Comparison of ENCODE assay signal across 15 cellular contexts in the genomic region with DNA sequence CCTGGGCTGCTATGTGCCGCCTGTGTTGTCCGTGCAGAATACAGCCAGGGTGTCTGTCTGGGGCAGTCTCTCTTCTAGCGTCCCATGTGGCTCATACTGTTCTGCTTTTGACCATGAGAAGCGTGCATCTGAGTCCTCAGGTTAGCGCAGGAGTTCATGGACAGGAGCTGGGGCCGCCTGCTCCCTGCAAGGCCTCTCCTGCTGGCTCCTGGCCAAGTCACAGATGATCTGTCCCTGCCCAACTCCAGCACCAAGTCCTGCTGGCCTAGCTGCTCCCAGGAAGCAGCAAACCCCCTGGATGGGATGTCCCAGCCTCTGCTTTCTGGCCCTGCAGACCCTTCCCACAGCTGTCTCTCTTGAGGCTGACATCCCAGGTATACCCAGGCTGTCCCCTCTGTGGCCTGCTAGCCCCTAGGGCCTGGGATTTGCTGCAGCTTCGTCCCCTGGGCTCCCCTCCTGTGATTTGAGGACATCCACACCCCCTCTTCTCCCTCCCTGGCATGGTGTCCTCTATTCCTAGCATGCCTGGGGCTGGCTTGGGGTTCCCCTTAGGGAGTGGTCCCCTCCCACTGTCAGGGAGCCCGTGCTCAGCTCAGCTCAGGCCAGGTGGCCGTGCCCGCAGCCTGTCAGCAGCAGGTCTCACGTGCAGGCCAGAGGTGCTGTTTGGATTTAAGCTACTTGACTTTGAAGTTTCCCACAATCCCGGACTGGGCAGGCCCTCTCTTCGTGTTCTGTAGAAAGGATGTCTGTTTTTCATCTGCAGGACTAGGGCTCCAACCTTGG. TPM values are rescaled to one million over a fixed set of nuclear protein-coding genes. Genes with fewer than 3 reads are reported as not detected.
A peak's percentile ranks its signal among the peaks of the same experiment; 100 is the strongest.
DNase-seq lines count a peak whose midpoint lies in the region; ATAC-seq and TF ChIP-seq lines count a peak whose summit lies in the region.
"Had no signal": no experiment of that assay in that cellular context is flagged by ENCODE, and none has a peak within 500 bp of the region (broad histone marks: within the 10 kb centered on the region; RNA-seq: fewer than 3 reads in every experiment).

No MANE protein-coding gene starts in this region.

- peaks cover 34% of the 10 kb centered on the region for H3K36me3 Mint-ChIP-seq in central memory CD8-positive, alpha-beta T cell (ENCODE audit: insufficient read depth)

- no peak overlapping the region for H3K27ac ChIP-seq in HEK293 (ENCODE audit: extremely low read depth, low read depth, low read length)
- peak overlapping the region; percentile 81 for H3K27ac ChIP-seq in neuronal stem cell (replicated peaks; ENCODE audit: low read length)
- H3K27ac ChIP-seq: uterus had no signal

- WGBS in neuronal stem cell (ENCODE audit: extremely low coverage in 2 of 2, insufficient read length in 2 of 2, insufficient replicate concordance in 1 of 2), 2 donors: no CpG with 5 or more reads among the region's 13 CpGs

- no peak overlapping the region for H3K4me2 ChIP-seq in neuronal stem cell (ENCODE audit: insufficient read depth, low read length, poor library complexity, severe bottlenecking)

- H3K27ac Mint-ChIP-seq in central memory CD8-positive, alpha-beta T cell (ENCODE audit: low read depth): peak overlapping the region; percentile 41
- H3K27ac Mint-ChIP-seq: activated CD4-positive, alpha-beta memory T cell treated with anti-CD3 and anti-CD28 coated beads, Interleukin-2, amount 10 ng/mL, durations not matched to agents 7 days and 5 days had no signal

- DNase-seq in NCI-H2171 treated with DMSO at 0.1 percent for 48 hours (lab: John Stamatoyannopoulos, UW): peak; percentile 20
- no peak for DNase-seq in NCI-H2171 (lab: John Stamatoyannopoulos, UW)
- no peak for DNase-seq in central memory CD8-positive, alpha-beta T cell (ENCODE audit: low spot score in 2 of 2)
- DNase-seq in neuronal stem cell (ENCODE audit: low spot score): no peak
- DNase-seq in Kasumi-1 (lab: John Stamatoyannopoulos, UW): no peak
- DNase-seq in NCI-H446 treated with DMSO at 0.1 percent for 48 hours (lab: John Stamatoyannopoulos, UW): no peak
- DNase-seq: activated CD4-positive, alpha-beta memory T cell treated with anti-CD3 and anti-CD28 coated beads, Interleukin-2, amount 10 ng/mL, durations not matched to agents 7 days and 5 days; activated T-cell treated with anti-CD3 and anti-CD28 coated beads, Interleukin-2, amount 50 U/mL, for 48 hours; CD8-positive, alpha-beta T cell; NCI-H1048; NCI-H345; stimulated activated naive CD8-positive, alpha-beta T cell treated with anti-CD3 and anti-CD28 coated beads, Interleukin-15, Interleukin-2, amounts not matched to agents 100 U/mL and 50 U/mL, for 24 hours; uterus had no signal

- no peaks in the 10 kb centered on the region for H3K9me3 Mint-ChIP-seq in central memory CD8-positive, alpha-beta T cell
- H3K9me3 Mint-ChIP-seq: activated CD4-positive, alpha-beta memory T cell treated with anti-CD3 and anti-CD28 coated beads, Interleukin-2, amount 10 ng/mL, durations not matched to agents 7 days and 5 days; CD8-positive, alpha-beta T cell had no signal

- POLR2A ChIA-PET in HEK293 (lab: Yijun Ruan, JAX): no interaction called here

- CTCF ChIA-PET in HEK293 (lab: Yijun Ruan, JAX): interaction anchor here (0.7 to 2.1 kb wide), 3 partner anchors 16 to 727 kb away, joined by 3 to 8 read pairs (median 7); no protein-coding TSS in a partner anchor

- H2BK12ac ChIP-seq in neuronal stem cell (ENCODE audit: low read length): peak overlapping the region; percentile 82

- H4K91ac ChIP-seq in neuronal stem cell (ENCODE audit: low read depth, low read length, poor library complexity): no peak overlapping the region

- no peak overlapping the region for H2AFZ ChIP-seq in neuronal stem cell (ENCODE audit: low read length)

- H3K9ac ChIP-seq in neuronal stem cell (ENCODE audit: low read depth, low read length, poor library complexity): peak overlapping the region; percentile 72

- no peak overlapping the region for H3K14ac ChIP-seq in neuronal stem cell (ENCODE audit: low read length)

- H3K4ac ChIP-seq in neuronal stem cell (ENCODE audit: low read length): no peak overlapping the region

- peak overlapping the region; percentile 60 for H2BK5ac ChIP-seq in neuronal stem cell (ENCODE audit: low read length)

- no peaks in the 10 kb centered on the region for H3K9me3 ChIP-seq in HEK293 (ENCODE audit: control insufficient read depth, insufficient read depth, low read depth, low read length)
- H3K9me3 ChIP-seq in neuronal stem cell (replicated peaks in 1 of 2; ENCODE audit: control insufficient read depth in 2 of 2, insufficient read depth in 1 of 2, low read depth in 1 of 2, low read length in 2 of 2): no peaks in the 10 kb centered on the region
- H3K9me3 ChIP-seq: uterus had no signal

- H3K79me1 ChIP-seq in neuronal stem cell (ENCODE audit: low read depth, low read length): no peaks in the 10 kb centered on the region

- H4K8ac ChIP-seq in neuronal stem cell (ENCODE audit: low read depth, low read length): peak overlapping the region; percentile 3

- no peak overlapping the region for H3K4me3 ChIP-seq in HEK293 (ENCODE audit: low read depth, low read length)
- no peak overlapping the region for H3K4me3 ChIP-seq in neuronal stem cell (ENCODE audit: low read length in 2 of 2)
- H3K4me3 ChIP-seq: uterus had no signal

- H3K27me3 Mint-ChIP-seq in central memory CD8-positive, alpha-beta T cell: no peaks in the 10 kb centered on the region
- H3K27me3 Mint-ChIP-seq: activated CD4-positive, alpha-beta memory T cell treated with anti-CD3 and anti-CD28 coated beads, Interleukin-2, amount 10 ng/mL, durations not matched to agents 7 days and 5 days had no signal

- no peaks in the 10 kb centered on the region for H3K27me3 ChIP-seq in neuronal stem cell (ENCODE audit: control insufficient read depth in 3 of 3, insufficient read depth in 3 of 3, low read depth in 1 of 3, low read length in 3 of 3)
- H3K27me3 ChIP-seq: uterus had no signal

- no peak overlapping the region for H3K4me3 Mint-ChIP-seq in central memory CD8-positive, alpha-beta T cell
- H3K4me3 Mint-ChIP-seq: activated CD4-positive, alpha-beta memory T cell treated with anti-CD3 and anti-CD28 coated beads, Interleukin-2, amount 10 ng/mL, durations not matched to agents 7 days and 5 days; CD8-positive, alpha-beta T cell had no signal

- TF ChIP-seq CTCF in HEK293 (tag by site-specific recombination; IDR thresholded peaks at IDR 0.05): no peak

- no peak for ATAC-seq in central memory CD8-positive, alpha-beta T cell (replicated peaks; ENCODE audit: extremely low read depth, poor library complexity, severe bottlenecking)
- ATAC-seq in HG03442 (IDR thresholded peaks at IDR 0.05; ENCODE audit: unreplicated experiment): no peak
- ATAC-seq: CD8-positive, alpha-beta T cell; stimulated activated naive CD8-positive, alpha-beta T cell treated with anti-CD3 and anti-CD28 coated beads, Interleukin-15, Interleukin-2, amounts not matched to agents 100 U/mL and 50 U/mL, for 24 hours had no signal

- peaks cover 0 to 11% of the 10 kb centered on the region in 2 experiments; a peak in 2 of 3 replicates for H3K36me3 ChIP-seq in HEK293 (ENCODE audit: control insufficient read depth in 2 of 2, insufficient read depth in 1 of 2, low read length in 2 of 2)
- H3K36me3 ChIP-seq in neuronal stem cell (replicated peaks in 1 of 2; ENCODE audit: control insufficient read depth in 2 of 2, insufficient read depth in 2 of 2, low read length in 2 of 2): no peaks in the 10 kb centered on the region
- H3K36me3 ChIP-seq: uterus had no signal

- 0 out of 2 replicates have a peak, but pooled peaks cover 2% of the 10 kb centered on the region for H3K4me1 ChIP-seq in HEK293 (ENCODE audit: control insufficient read depth, insufficient read depth, low read length)
- peaks cover 3 to 34% of the 10 kb centered on the region in 2 donors for H3K4me1 ChIP-seq in neuronal stem cell (ENCODE audit: control insufficient read depth in 2 of 2, insufficient read depth in 1 of 2, low read depth in 1 of 2, low read length in 2 of 2)
- H3K4me1 ChIP-seq: uterus had no signal

- peak overlapping the region; percentile 14 for H2BK120ac ChIP-seq in neuronal stem cell (ENCODE audit: low read depth, low read length)

- no peak overlapping the region for H3K23ac ChIP-seq in neuronal stem cell (ENCODE audit: low read depth, low read length, poor library complexity)

- peak overlapping the region; percentile 48 for H2AK5ac ChIP-seq in neuronal stem cell (ENCODE audit: low read depth, low read length)

- peak overlapping the region; percentile 88 for H3K18ac ChIP-seq in neuronal stem cell (ENCODE audit: low read length)

- H3K4me1 Mint-ChIP-seq in central memory CD8-positive, alpha-beta T cell: peaks cover 7% of the 10 kb centered on the region

- peak overlapping the region; percentile 13 for H2BK15ac ChIP-seq in neuronal stem cell (ENCODE audit: low read length)

TF ChIP-seq in HEK293, 187 proteins besides CTCF, POLR2A, EP300 and RAD21:
- TF ChIP-seq ZNF112 (tag by site-specific recombination; IDR thresholded peaks at IDR 0.05) (0 out of 2 replicates have a peak, but pooled peaks have one; percentile 59), ZNF776 (tag by site-specific recombination; IDR thresholded peaks at IDR 0.05; ENCODE audit: borderline replicate concordance) (0 out of 2 replicates have a peak, but pooled peaks have one; percentile 48), ZFHX2 (tag by site-specific recombination; conservative IDR thresholded peaks at IDR 0.05) (no peak), ZNF544 (tag by site-specific recombination; IDR thresholded peaks at IDR 0.05) (peak; percentile 79; the same call in 1 of the 2 replicates), ZNF146 (tag by site-specific recombination; IDR thresholded peaks at IDR 0.05) (no peak)
- TF ChIP-seq, protein P1, sequence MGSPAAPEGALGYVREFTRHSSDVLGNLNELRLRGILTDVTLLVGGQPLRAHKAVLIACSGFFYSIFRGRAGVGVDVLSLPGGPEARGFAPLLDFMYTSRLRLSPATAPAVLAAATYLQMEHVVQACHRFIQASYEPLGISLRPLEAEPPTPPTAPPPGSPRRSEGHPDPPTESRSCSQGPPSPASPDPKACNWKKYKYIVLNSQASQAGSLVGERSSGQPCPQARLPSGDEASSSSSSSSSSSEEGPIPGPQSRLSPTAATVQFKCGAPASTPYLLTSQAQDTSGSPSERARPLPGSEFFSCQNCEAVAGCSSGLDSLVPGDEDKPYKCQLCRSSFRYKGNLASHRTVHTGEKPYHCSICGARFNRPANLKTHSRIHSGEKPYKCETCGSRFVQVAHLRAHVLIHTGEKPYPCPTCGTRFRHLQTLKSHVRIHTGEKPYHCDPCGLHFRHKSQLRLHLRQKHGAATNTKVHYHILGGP (tag by site-specific recombination; IDR thresholded peaks at IDR 0.05): 0 out of 2 replicates have a peak, but pooled peaks have one; percentile 18
TF ChIP-seq in HEK293: peak in this region for 4.

RNA-seq across cellular contexts. Expression of a gene that starts 17.8 kb away (rescaled TPM):
- polyA plus RNA-seq in neuronal stem cell (2013, experiment 1 of 2): 14.6 TPM
- polyA plus RNA-seq in neuronal stem cell (2013, experiment 2 of 2): 14.4 TPM

RNA-seq across cellular contexts. Expression of a gene that starts 32.6 kb away (rescaled TPM):
- 4.1 TPM for polyA plus RNA-seq in neuronal stem cell (2013, experiment 1 of 2)
- 4.2 TPM for polyA plus RNA-seq in neuronal stem cell (2013, experiment 2 of 2)
